Comparison of ENCODE assay signal across 37 cellular contexts in genomic region chr1:152962876-152963415, GRCh38. TPM values are rescaled to one million over a fixed set of nuclear protein-coding genes. Genes with fewer than 3 reads are reported as not detected.
"Had no signal": no experiment of that assay in that cellular context is flagged by ENCODE, and none has a peak within 500 bp of the region (broad histone marks: within the 10 kb centered on the region; RNA-seq: fewer than 3 reads in every experiment).

No MANE protein-coding gene starts in this region.

- H3K27me3 ChIP-seq: brain microvascular endothelial cell, cardiac muscle cell, colonic mucosa, SJCRH30 had no signal

- H3K9me3 ChIP-seq: colonic mucosa, SJCRH30 had no signal

- FAIRE-seq: TTC549 had no signal

- ATAC-seq: activated T-cell treated with anti-CD3 and anti-CD28 coated beads, Interleukin-2, amount 50 U/mL, for 72 hours; activated T-helper 17 cell treated with anti-CD3 and anti-CD28 coated beads, Interleukin-2, amount 50 U/mL, for 72 hours had no signal

- H3K4me3 ChIP-seq: cardiac muscle cell, colonic mucosa, SJCRH30, SK-N-MC had no signal

- DNase-seq: activated B cell treated with CpG ODN at 0.5 μM for 24 hours; activated CD4-positive, alpha-beta memory T cell treated with anti-CD3 and anti-CD28 coated beads for 36 hours; activated CD4-positive, alpha-beta T cell treated with anti-CD3 and anti-CD28 coated beads for 4 hours; activated CD4-positive, alpha-beta T cell treated with anti-CD3 and anti-CD28 coated beads, Interleukin-2, amount 50 U/mL, for 1 hour; activated CD4-positive, CD25-positive, alpha-beta regulatory T cell treated with anti-CD3 and anti-CD28 coated beads, Interleukin-2, amount 50 U/mL, for 72 hours; activated effector memory CD4-positive, alpha-beta T cell treated with anti-CD3 and anti-CD28 coated beads, Interleukin-2, amount 50 U/mL, for 16 hours; activated naive CD4-positive, alpha-beta T cell; activated naive CD4-positive, alpha-beta T cell treated with anti-CD3 and anti-CD28 coated beads, Interleukin-2, amount 50 U/mL, for 16 hours; activated naive CD8-positive, alpha-beta T cell treated with anti-CD3 and anti-CD28 coated beads for 36 hours; activated T-cell treated with anti-CD3 and anti-CD28 coated beads, Interleukin-2, amount 50 U/mL, for 1 hour; activated T-cell treated with anti-CD3 and anti-CD28 coated beads, Interleukin-2, amount 50 U/mL, for 72 hours; amniotic stem cell; aorta; brain microvascular endothelial cell; colonic mucosa; KBM-7; NCI-H1105; NCI-H1417 treated with DMSO at 0.1 percent for 48 hours; NCI-H187 treated with DMSO at 0.1 percent for 48 hours; NCI-H2081; NCI-H2171 treated with DMSO at 0.1 percent for 48 hours; NCI-H2227 treated with DMSO at 0.1 percent for 48 hours; NCI-H446; NCI-H524; NCI-H748 treated with DMSO at 0.1 percent for 48 hours; Right ventricle myocardium superior; SJCRH30 had no signal

- H3K4me1 ChIP-seq: colonic mucosa, SJCRH30 had no signal

- H3K36me3 ChIP-seq: brain microvascular endothelial cell, cardiac muscle cell, colonic mucosa, SJCRH30 had no signal

- H3K27ac ChIP-seq: brain microvascular endothelial cell, cardiac muscle cell, colonic mucosa, SJCRH30, SK-N-MC had no signal

RNA-seq across cellular contexts. Expression of gene SPRR4, which starts 7.5 kb away (rescaled TPM):
- total RNA-seq: activated B cell treated with CpG ODN at 0.5 μM for 24 hours; activated CD4-positive, alpha-beta memory T cell treated with anti-CD3 and anti-CD28 coated beads for 36 hours; activated naive CD8-positive, alpha-beta T cell treated with anti-CD3 and anti-CD28 coated beads for 36 hours; activated T-cell treated with anti-CD3 and anti-CD28 coated beads, Interleukin-2, amount 50 U/mL, for 72 hours; activated T-helper 17 cell treated with anti-CD3 and anti-CD28 coated beads, Interleukin-2, amount 50 U/mL, for 72 hours; aorta; cardiac muscle cell; chondrocyte; colonic mucosa; LHCN-M2; M059J; OCI-LY7; Right ventricle myocardium superior; SJCRH30; T-helper 1 cell treated with Interleukin-12 subunit alpha and Interleukin-12 subunit beta and Interleukin-4 antibody, amounts not matched to agents 30 ng/mL and 1 ng/mL, for 36 hours; T-helper 2 cell treated with Interferon-gamma antibody and Interleukin-4, amounts not matched to agents 100 ng/mL and 5 ng/mL, for 36 hours had no signal

RNA-seq across cellular contexts. Expression of gene SPRR5, which starts 15.9 kb away (rescaled TPM):
- total RNA-seq: activated B cell treated with CpG ODN at 0.5 μM for 24 hours; activated CD4-positive, alpha-beta memory T cell treated with anti-CD3 and anti-CD28 coated beads for 36 hours; activated naive CD8-positive, alpha-beta T cell treated with anti-CD3 and anti-CD28 coated beads for 36 hours; activated T-cell treated with anti-CD3 and anti-CD28 coated beads, Interleukin-2, amount 50 U/mL, for 72 hours; activated T-helper 17 cell treated with anti-CD3 and anti-CD28 coated beads, Interleukin-2, amount 50 U/mL, for 72 hours; aorta; cardiac muscle cell; chondrocyte; colonic mucosa; LHCN-M2; M059J; OCI-LY7; Right ventricle myocardium superior; SJCRH30; T-helper 1 cell treated with Interleukin-12 subunit alpha and Interleukin-12 subunit beta and Interleukin-4 antibody, amounts not matched to agents 30 ng/mL and 1 ng/mL, for 36 hours; T-helper 2 cell treated with Interferon-gamma antibody and Interleukin-4, amounts not matched to agents 100 ng/mL and 5 ng/mL, for 36 hours had no signal

RNA-seq across cellular contexts. Expression of gene SPRR1A, which starts 20.9 kb away (rescaled TPM):
- total RNA-seq: activated B cell treated with CpG ODN at 0.5 μM for 24 hours; activated CD4-positive, alpha-beta memory T cell treated with anti-CD3 and anti-CD28 coated beads for 36 hours; activated naive CD8-positive, alpha-beta T cell treated with anti-CD3 and anti-CD28 coated beads for 36 hours; activated T-cell treated with anti-CD3 and anti-CD28 coated beads, Interleukin-2, amount 50 U/mL, for 72 hours; activated T-helper 17 cell treated with anti-CD3 and anti-CD28 coated beads, Interleukin-2, amount 50 U/mL, for 72 hours; aorta; cardiac muscle cell; chondrocyte; colonic mucosa; LHCN-M2; M059J; OCI-LY7; Right ventricle myocardium superior; SJCRH30; T-helper 1 cell treated with Interleukin-12 subunit alpha and Interleukin-12 subunit beta and Interleukin-4 antibody, amounts not matched to agents 30 ng/mL and 1 ng/mL, for 36 hours; T-helper 2 cell treated with Interferon-gamma antibody and Interleukin-4, amounts not matched to agents 100 ng/mL and 5 ng/mL, for 36 hours had no signal

RNA-seq across cellular contexts. Expression of gene SPRR3, which starts 38.6 kb away (rescaled TPM):
- total RNA-seq: activated B cell treated with CpG ODN at 0.5 μM for 24 hours; activated CD4-positive, alpha-beta memory T cell treated with anti-CD3 and anti-CD28 coated beads for 36 hours; activated naive CD8-positive, alpha-beta T cell treated with anti-CD3 and anti-CD28 coated beads for 36 hours; activated T-cell treated with anti-CD3 and anti-CD28 coated beads, Interleukin-2, amount 50 U/mL, for 72 hours; activated T-helper 17 cell treated with anti-CD3 and anti-CD28 coated beads, Interleukin-2, amount 50 U/mL, for 72 hours; cardiac muscle cell; chondrocyte; colonic mucosa; LHCN-M2; M059J; OCI-LY7; Right ventricle myocardium superior; SJCRH30; T-helper 1 cell treated with Interleukin-12 subunit alpha and Interleukin-12 subunit beta and Interleukin-4 antibody, amounts not matched to agents 30 ng/mL and 1 ng/mL, for 36 hours; T-helper 2 cell treated with Interferon-gamma antibody and Interleukin-4, amounts not matched to agents 100 ng/mL and 5 ng/mL, for 36 hours had no signal

RNA-seq across cellular contexts. Expression of gene IVL, which starts 54.6 kb away (rescaled TPM):
- total RNA-seq: activated B cell treated with CpG ODN at 0.5 μM for 24 hours; activated CD4-positive, alpha-beta memory T cell treated with anti-CD3 and anti-CD28 coated beads for 36 hours; activated naive CD8-positive, alpha-beta T cell treated with anti-CD3 and anti-CD28 coated beads for 36 hours; activated T-cell treated with anti-CD3 and anti-CD28 coated beads, Interleukin-2, amount 50 U/mL, for 72 hours; activated T-helper 17 cell treated with anti-CD3 and anti-CD28 coated beads, Interleukin-2, amount 50 U/mL, for 72 hours; aorta; cardiac muscle cell; chondrocyte; colonic mucosa; LHCN-M2; M059J; OCI-LY7; Right ventricle myocardium superior; SJCRH30; T-helper 1 cell treated with Interleukin-12 subunit alpha and Interleukin-12 subunit beta and Interleukin-4 antibody, amounts not matched to agents 30 ng/mL and 1 ng/mL, for 36 hours; T-helper 2 cell treated with Interferon-gamma antibody and Interleukin-4, amounts not matched to agents 100 ng/mL and 5 ng/mL, for 36 hours had no signal
